In the genomic region with DNA sequence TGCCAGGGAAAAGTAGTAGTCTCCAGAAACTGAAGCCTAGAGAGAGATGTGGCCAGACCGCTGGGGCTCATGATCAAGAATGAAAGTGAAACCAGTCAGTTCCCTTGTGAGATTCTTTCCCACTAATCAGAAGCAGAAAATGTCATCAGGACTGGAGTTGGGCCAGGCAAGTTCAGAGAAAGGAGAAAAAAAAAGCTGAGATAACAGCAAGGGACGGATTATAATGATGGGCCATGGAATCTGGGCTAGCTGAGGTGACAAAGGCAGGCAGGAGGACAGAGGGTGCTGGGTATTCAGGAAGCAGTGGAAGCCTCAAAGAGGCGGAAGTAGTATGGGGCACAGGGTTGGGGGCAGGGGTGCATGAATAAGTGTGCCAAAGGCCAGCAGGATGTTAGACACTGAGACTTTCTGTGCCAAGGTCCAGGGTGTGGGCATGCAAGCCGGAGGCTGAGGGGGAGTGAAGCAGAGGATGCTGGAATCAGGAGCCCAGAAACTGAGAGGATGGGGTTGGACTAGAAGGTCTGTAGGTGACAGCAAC, we compare ENCODE assay signal across 8 cellular contexts. TPM values are rescaled to one million over a fixed set of nuclear protein-coding genes. Genes with fewer than 3 reads are reported as not detected.
DNase-seq lines count a peak whose midpoint lies in the region; TF ChIP-seq lines count a peak whose summit lies in the region.

No MANE protein-coding gene starts in this region.

- peaks cover 21% of the 10 kb centered on the region for H3K36me3 Mint-ChIP-seq in activated CD4-positive, alpha-beta T cell treated with anti-CD3 and anti-CD28 coated beads, Interleukin-2, amount 10 ng/mL, durations not matched to agents 7 days and 5 days (ENCODE audit: low read depth)

- CTCF ChIA-PET in activated CD4-positive, alpha-beta T cell treated with anti-CD3 and anti-CD28 coated beads, Interleukin-2, amount 10 ng/mL, durations not matched to agents 7 days and 5 days (lab: Charles Lee): interaction anchor here (1.7 to 1.9 kb wide), 2 partner anchors 9 to 11 kb away, joined by 3 to 6 read pairs; no protein-coding TSS in a partner anchor

- peak overlapping the region; percentile 95 for H3K27ac Mint-ChIP-seq in activated CD4-positive, alpha-beta T cell treated with anti-CD3 and anti-CD28 coated beads, Interleukin-2, amount 10 ng/mL, durations not matched to agents 7 days and 5 days

- H3K27ac ChIP-seq in thymus (ENCODE audit: low read depth): peak overlapping the region; percentile 78

- H3K4me1 Mint-ChIP-seq in activated CD4-positive, alpha-beta T cell treated with anti-CD3 and anti-CD28 coated beads, Interleukin-2, amount 10 ng/mL, durations not matched to agents 7 days and 5 days: peaks cover 26% of the 10 kb centered on the region

- H3K9me3 ChIP-seq in thymus (ENCODE audit: control insufficient read depth): no peaks in the 10 kb centered on the region

- H3K4me1 ChIP-seq in thymus (ENCODE audit: control insufficient read depth, insufficient read depth, low read length): peaks cover 5% of the 10 kb centered on the region

- H3K27me3 Mint-ChIP-seq in activated CD4-positive, alpha-beta T cell treated with anti-CD3 and anti-CD28 coated beads, Interleukin-2, amount 10 ng/mL, durations not matched to agents 7 days and 5 days: no peaks in the 10 kb centered on the region

- peak overlapping the region; percentile 89 for H3K4me3 Mint-ChIP-seq in activated CD4-positive, alpha-beta T cell treated with anti-CD3 and anti-CD28 coated beads, Interleukin-2, amount 10 ng/mL, durations not matched to agents 7 days and 5 days

- H3K9me3 Mint-ChIP-seq in activated CD4-positive, alpha-beta T cell treated with anti-CD3 and anti-CD28 coated beads, Interleukin-2, amount 10 ng/mL, durations not matched to agents 7 days and 5 days: no peaks in the 10 kb centered on the region

- peak; percentile 48 for TF ChIP-seq POLR2A in GM19193 (IDR thresholded peaks at IDR 0.05; ENCODE audit: extremely low read depth, insufficient read depth, insufficient read length)

- POLR2A ChIA-PET in activated CD4-positive, alpha-beta T cell treated with anti-CD3 and anti-CD28 coated beads, Interleukin-2, amount 10 ng/mL, durations not matched to agents 7 days and 5 days (lab: Charles Lee): no interaction called here

- H3K4me3 ChIP-seq in thymus (ENCODE audit: low read length): peak overlapping the region; percentile 56

- intact Hi-C loops in posterior vena cava (cut with DNase I): no loop called here

- H3K36me3 ChIP-seq in thymus (ENCODE audit: control insufficient read depth, insufficient read depth): peaks cover 12% of the 10 kb centered on the region

- H3K27me3 ChIP-seq in thymus (ENCODE audit: control insufficient read depth, insufficient read depth): no peaks in the 10 kb centered on the region

- 0% methylated on average over 4 of the region's 4 CpGs for WGBS in thymus

- DNase-seq in AG20443 (ENCODE audit: low spot score) (peak; percentile 57), M059J (ENCODE audit: low read depth) (peak; percentile 88), mucosa of gallbladder (ENCODE audit: low spot score) (peak; percentile 46), posterior vena cava (ENCODE audit: low spot score) (no peak)
- peak; percentile 58 for DNase-seq in activated CD4-positive, alpha-beta T cell treated with anti-CD3 and anti-CD28 coated beads, Interleukin-2, amount 10 ng/mL, durations not matched to agents 7 days and 5 days
- peak; percentile 6 for DNase-seq in effector CD8-positive, alpha-beta T cell (lab: John Stamatoyannopoulos, UW)

RNA-seq across cellular contexts. Expression of gene CXorf38, which starts 2.5 kb away (rescaled TPM):
- total RNA-seq in M059J (2014; rRNA removed; shearing (Covaris generic)): 15.3 and 24.5 TPM in 2 replicates
- total RNA-seq in activated CD4-positive, alpha-beta T cell treated with anti-CD3 and anti-CD28 coated beads, Interleukin-2, amount 10 ng/mL, durations not matched to agents 7 days and 5 days: 10 to 100 TPM; 19.5 to 19.8 TPM
- total RNA-seq in mucosa of gallbladder: 12.3 TPM
- 13.4 TPM for polyA plus RNA-seq in thymus
- 10 to 100 TPM in 1 of 2 donors, 1 to 10 TPM in 1; 7.4 to 10.3 TPM for total RNA-seq in posterior vena cava

RNA-seq across cellular contexts. Expression of gene MPC1L, which starts 21.7 kb away (rescaled TPM):
- total RNA-seq in M059J (2014; rRNA removed; shearing (Covaris generic)): not detected in 2 replicates
- total RNA-seq in activated CD4-positive, alpha-beta T cell treated with anti-CD3 and anti-CD28 coated beads, Interleukin-2, amount 10 ng/mL, durations not matched to agents 7 days and 5 days: not detected
- total RNA-seq in mucosa of gallbladder: not detected
- 0.32 TPM for polyA plus RNA-seq in thymus
- total RNA-seq in posterior vena cava: not detected
